Comparison of ENCODE assay signal across 14 cellular contexts in genomic region chr17:14038206-14038605, GRCh38. TPM values are rescaled to one million over a fixed set of nuclear protein-coding genes. Genes with fewer than 3 reads are reported as not detected.
DNase-seq lines count a peak whose midpoint lies in the region; ATAC-seq and TF ChIP-seq lines count a peak whose summit lies in the region.
"Had no signal": no experiment of that assay in that cellular context is flagged by ENCODE, and none has a peak within 500 bp of the region (broad histone marks: within the 10 kb centered on the region; RNA-seq: fewer than 3 reads in every experiment).

No MANE protein-coding gene starts in this region.

- H3K9me3 Mint-ChIP-seq in activated CD4-positive, alpha-beta memory T cell treated with anti-CD3 and anti-CD28 coated beads, Interleukin-2, amount 10 ng/mL, durations not matched to agents 7 days and 5 days, result peaks cover 4% of the 10 kb centered on the region
- peaks cover 2% of the 10 kb centered on the region for H3K9me3 Mint-ChIP-seq in activated CD4-positive, alpha-beta memory T cell treated with anti-CD3 and anti-CD28 coated beads for 36 hours
- H3K9me3 Mint-ChIP-seq in chondrocyte (ENCODE audit: low read depth), result no peaks in the 10 kb centered on the region
- H3K9me3 Mint-ChIP-seq in activated T-helper 2 cell treated with anti-CD3 and anti-CD28 coated beads, Interferon-gamma antibody, Interleukin-2, Interleukin-4, amounts not matched to agents 10 μg/mL and 5 μg/mL and 100 μg/mL, durations not matched to agents 14 hours and 24 hours and 36 hours, result no peaks in the 10 kb centered on the region

- no peak for DNase-seq in activated CD4-positive, alpha-beta memory T cell treated with anti-CD3 and anti-CD28 coated beads, Interleukin-2, amount 10 ng/mL, durations not matched to agents 7 days and 5 days
- no peak for DNase-seq in activated CD4-positive, alpha-beta memory T cell treated with anti-CD3 and anti-CD28 coated beads for 36 hours
- peak; percentile 23 for DNase-seq in MG63
- no peak for DNase-seq in chondrocyte (ENCODE audit: low spot score)
- peak; percentile 41 for DNase-seq in non-pigmented ciliary epithelial cell (ENCODE audit: low read depth)
- no peak for DNase-seq in cerebellar nuclear complex (lab: John Stamatoyannopoulos, UW)
- no peak for DNase-seq in activated T-helper 2 cell treated with anti-CD3 and anti-CD28 coated beads, Interferon-gamma antibody, Interleukin-2, Interleukin-4, amounts not matched to agents 10 μg/mL and 5 μg/mL and 100 μg/mL, durations not matched to agents 14 hours and 24 hours and 36 hours (ENCODE audit: low spot score)
- DNase-seq: activated effector memory CD4-positive, alpha-beta T cell treated with anti-CD3 and anti-CD28 coated beads, Interleukin-2, amount 50 U/mL, for 16 hours; mucosa of descending colon; NCI-H345; PC-3; stimulated activated CD4-positive, alpha-beta T cell treated with anti-CD3 and anti-CD28 coated beads, Interleukin-2, amount 100 ng/mL, for 24 hours; upper lobe of right lung had no signal

- no peaks in the 10 kb centered on the region for H3K9me3 ChIP-seq in MG63
- H3K9me3 ChIP-seq: mucosa of descending colon, upper lobe of right lung had no signal

- no peaks in the 10 kb centered on the region for H3K27me3 Mint-ChIP-seq in activated CD4-positive, alpha-beta memory T cell treated with anti-CD3 and anti-CD28 coated beads, Interleukin-2, amount 10 ng/mL, durations not matched to agents 7 days and 5 days
- no peaks in the 10 kb centered on the region for H3K27me3 Mint-ChIP-seq in activated CD4-positive, alpha-beta memory T cell treated with anti-CD3 and anti-CD28 coated beads for 36 hours
- no peaks in the 10 kb centered on the region for H3K27me3 Mint-ChIP-seq in chondrocyte (ENCODE audit: low read depth)
- no peaks in the 10 kb centered on the region for H3K27me3 Mint-ChIP-seq in activated T-helper 2 cell treated with anti-CD3 and anti-CD28 coated beads, Interferon-gamma antibody, Interleukin-2, Interleukin-4, amounts not matched to agents 10 μg/mL and 5 μg/mL and 100 μg/mL, durations not matched to agents 14 hours and 24 hours and 36 hours (ENCODE audit: low read depth)

- POLR2A ChIA-PET in activated CD4-positive, alpha-beta memory T cell treated with anti-CD3 and anti-CD28 coated beads, Interleukin-2, amount 10 ng/mL, durations not matched to agents 7 days and 5 days (lab: Charles Lee), result interaction anchor here (1.7 kb wide), 1 partner anchor 264 kb away, joined by 5 read pairs; no protein-coding TSS in a partner anchor
- POLR2A ChIA-PET in activated CD4-positive, alpha-beta memory T cell treated with anti-CD3 and anti-CD28 coated beads for 36 hours (lab: Charles Lee), result no interaction called here

- H3K36me3 Mint-ChIP-seq in activated CD4-positive, alpha-beta memory T cell treated with anti-CD3 and anti-CD28 coated beads, Interleukin-2, amount 10 ng/mL, durations not matched to agents 7 days and 5 days (ENCODE audit: low read depth), result peaks cover 57% of the 10 kb centered on the region
- H3K36me3 Mint-ChIP-seq in activated CD4-positive, alpha-beta memory T cell treated with anti-CD3 and anti-CD28 coated beads for 36 hours, result peaks cover 36% of the 10 kb centered on the region
- H3K36me3 Mint-ChIP-seq in chondrocyte (ENCODE audit: low read depth), result no peaks in the 10 kb centered on the region
- H3K36me3 Mint-ChIP-seq in activated T-helper 2 cell treated with anti-CD3 and anti-CD28 coated beads, Interferon-gamma antibody, Interleukin-2, Interleukin-4, amounts not matched to agents 10 μg/mL and 5 μg/mL and 100 μg/mL, durations not matched to agents 14 hours and 24 hours and 36 hours (ENCODE audit: low read depth), result peaks cover 75% of the 10 kb centered on the region

- TF ChIP-seq CTCF in chondrocyte (IDR thresholded peaks at IDR 0.05), result no peak

- no peaks in the 10 kb centered on the region for H3K36me3 ChIP-seq in MG63

- no peak for ATAC-seq in GM19328 (IDR thresholded peaks at IDR 0.05; ENCODE audit: unreplicated experiment)
- ATAC-seq: mucosa of descending colon, PC-3, upper lobe of right lung had no signal

- CTCF ChIA-PET in activated CD4-positive, alpha-beta memory T cell treated with anti-CD3 and anti-CD28 coated beads, Interleukin-2, amount 10 ng/mL, durations not matched to agents 7 days and 5 days (lab: Charles Lee), result no interaction called here
- CTCF ChIA-PET in activated CD4-positive, alpha-beta memory T cell treated with anti-CD3 and anti-CD28 coated beads for 36 hours (lab: Charles Lee), result no interaction called here

- peaks cover 39% of the 10 kb centered on the region for H3K4me1 Mint-ChIP-seq in activated CD4-positive, alpha-beta memory T cell treated with anti-CD3 and anti-CD28 coated beads, Interleukin-2, amount 10 ng/mL, durations not matched to agents 7 days and 5 days
- H3K4me1 Mint-ChIP-seq in activated CD4-positive, alpha-beta memory T cell treated with anti-CD3 and anti-CD28 coated beads for 36 hours (ENCODE audit: low read depth), result peaks cover 31% of the 10 kb centered on the region
- H3K4me1 Mint-ChIP-seq in chondrocyte (ENCODE audit: low read depth), result peaks cover 19% of the 10 kb centered on the region
- peaks cover 37% of the 10 kb centered on the region for H3K4me1 Mint-ChIP-seq in activated T-helper 2 cell treated with anti-CD3 and anti-CD28 coated beads, Interferon-gamma antibody, Interleukin-2, Interleukin-4, amounts not matched to agents 10 μg/mL and 5 μg/mL and 100 μg/mL, durations not matched to agents 14 hours and 24 hours and 36 hours (ENCODE audit: low read depth)

- H3K4me3 Mint-ChIP-seq in activated CD4-positive, alpha-beta memory T cell treated with anti-CD3 and anti-CD28 coated beads, Interleukin-2, amount 10 ng/mL, durations not matched to agents 7 days and 5 days, result no peak overlapping the region
- H3K4me3 Mint-ChIP-seq in activated CD4-positive, alpha-beta memory T cell treated with anti-CD3 and anti-CD28 coated beads for 36 hours, result no peak overlapping the region
- H3K4me3 Mint-ChIP-seq in chondrocyte (ENCODE audit: unreplicated experiment), result no peak overlapping the region
- no peak overlapping the region for H3K4me3 Mint-ChIP-seq in activated T-helper 2 cell treated with anti-CD3 and anti-CD28 coated beads, Interferon-gamma antibody, Interleukin-2, Interleukin-4, amounts not matched to agents 10 μg/mL and 5 μg/mL and 100 μg/mL, durations not matched to agents 14 hours and 24 hours and 36 hours (ENCODE audit: low read depth)

- no peak overlapping the region for H3K4me3 ChIP-seq in MG63
- H3K4me3 ChIP-seq: mucosa of descending colon, upper lobe of right lung had no signal

- intact Hi-C loops in activated CD4-positive, alpha-beta memory T cell treated with anti-CD3 and anti-CD28 coated beads for 36 hours (cut with micrococcal nuclease), result no loop called here
- intact Hi-C loops in activated T-helper 2 cell treated with anti-CD3 and anti-CD28 coated beads, Interferon-gamma antibody, Interleukin-2, Interleukin-4, amounts not matched to agents 10 μg/mL and 5 μg/mL and 100 μg/mL, durations not matched to agents 14 hours and 24 hours and 36 hours (cut with micrococcal nuclease), result no loop called here

- H3K27ac Mint-ChIP-seq in activated CD4-positive, alpha-beta memory T cell treated with anti-CD3 and anti-CD28 coated beads, Interleukin-2, amount 10 ng/mL, durations not matched to agents 7 days and 5 days, result peak overlapping the region; percentile 37
- no peak overlapping the region for H3K27ac Mint-ChIP-seq in activated CD4-positive, alpha-beta memory T cell treated with anti-CD3 and anti-CD28 coated beads for 36 hours
- peak overlapping the region; percentile 67 for H3K27ac Mint-ChIP-seq in chondrocyte (ENCODE audit: unreplicated experiment)
- H3K27ac Mint-ChIP-seq in activated T-helper 2 cell treated with anti-CD3 and anti-CD28 coated beads, Interferon-gamma antibody, Interleukin-2, Interleukin-4, amounts not matched to agents 10 μg/mL and 5 μg/mL and 100 μg/mL, durations not matched to agents 14 hours and 24 hours and 36 hours, result no peak overlapping the region

- no peaks in the 10 kb centered on the region for H3K27me3 ChIP-seq in MG63
- H3K27me3 ChIP-seq: upper lobe of right lung had no signal

RNA-seq across cellular contexts. Expression of gene COX10, which starts 31.1 kb away (rescaled TPM):
- 10 to 100 TPM; 24.5 to 25.2 TPM for total RNA-seq in activated CD4-positive, alpha-beta memory T cell treated with anti-CD3 and anti-CD28 coated beads, Interleukin-2, amount 10 ng/mL, durations not matched to agents 7 days and 5 days
- 10 to 100 TPM; 22.9 to 23.6 TPM for total RNA-seq in activated CD4-positive, alpha-beta memory T cell treated with anti-CD3 and anti-CD28 coated beads for 36 hours
- 12.5 and 20.9 TPM in 2 replicates for total RNA-seq in MG63 (2014; rRNA removed; shearing (Covaris generic); ENCODE audit: low replicate concordance)
- total RNA-seq in chondrocyte, result 12.6 to 14.6 TPM (median 13.3 TPM) in 3 replicates
- total RNA-seq in activated T-helper 2 cell treated with anti-CD3 and anti-CD28 coated beads, Interferon-gamma antibody, Interleukin-2, Interleukin-4, amounts not matched to agents 10 μg/mL and 5 μg/mL and 100 μg/mL, durations not matched to agents 14 hours and 24 hours and 36 hours, result 24.9 and 28.1 TPM in 2 replicates

Comparison
In these comparisons a context has a peak if more than half of its experiments do, and no peak if none do; other contexts are left out.
1. H3K27ac Mint-ChIP-seq: peak in activated CD4-positive, alpha-beta memory T cell treated with anti-CD3 and anti-CD28 coated beads, Interleukin-2, amount 10 ng/mL, durations not matched to agents 7 days and 5 days (single experiment) and chondrocyte (single experiment); none in activated CD4-positive, alpha-beta memory T cell treated with anti-CD3 and anti-CD28 coated beads for 36 hours (single experiment) and activated T-helper 2 cell treated with anti-CD3 and anti-CD28 coated beads, Interferon-gamma antibody, Interleukin-2, Interleukin-4, amounts not matched to agents 10 μg/mL and 5 μg/mL and 100 μg/mL, durations not matched to agents 14 hours and 24 hours and 36 hours (single experiment).
2. DNase-seq: peak in MG63 (single experiment) and non-pigmented ciliary epithelial cell (single experiment); none in activated CD4-positive, alpha-beta memory T cell treated with anti-CD3 and anti-CD28 coated beads, Interleukin-2, amount 10 ng/mL, durations not matched to agents 7 days and 5 days (single experiment), activated CD4-positive, alpha-beta memory T cell treated with anti-CD3 and anti-CD28 coated beads for 36 hours (single experiment), chondrocyte (single experiment), cerebellar nuclear complex (0 of 2) and activated T-helper 2 cell treated with anti-CD3 and anti-CD28 coated beads, Interferon-gamma antibody, Interleukin-2, Interleukin-4, amounts not matched to agents 10 μg/mL and 5 μg/mL and 100 μg/mL, durations not matched to agents 14 hours and 24 hours and 36 hours (single experiment).